Comparison of ENCODE assay signal across 8 cellular contexts in the genomic region with DNA sequence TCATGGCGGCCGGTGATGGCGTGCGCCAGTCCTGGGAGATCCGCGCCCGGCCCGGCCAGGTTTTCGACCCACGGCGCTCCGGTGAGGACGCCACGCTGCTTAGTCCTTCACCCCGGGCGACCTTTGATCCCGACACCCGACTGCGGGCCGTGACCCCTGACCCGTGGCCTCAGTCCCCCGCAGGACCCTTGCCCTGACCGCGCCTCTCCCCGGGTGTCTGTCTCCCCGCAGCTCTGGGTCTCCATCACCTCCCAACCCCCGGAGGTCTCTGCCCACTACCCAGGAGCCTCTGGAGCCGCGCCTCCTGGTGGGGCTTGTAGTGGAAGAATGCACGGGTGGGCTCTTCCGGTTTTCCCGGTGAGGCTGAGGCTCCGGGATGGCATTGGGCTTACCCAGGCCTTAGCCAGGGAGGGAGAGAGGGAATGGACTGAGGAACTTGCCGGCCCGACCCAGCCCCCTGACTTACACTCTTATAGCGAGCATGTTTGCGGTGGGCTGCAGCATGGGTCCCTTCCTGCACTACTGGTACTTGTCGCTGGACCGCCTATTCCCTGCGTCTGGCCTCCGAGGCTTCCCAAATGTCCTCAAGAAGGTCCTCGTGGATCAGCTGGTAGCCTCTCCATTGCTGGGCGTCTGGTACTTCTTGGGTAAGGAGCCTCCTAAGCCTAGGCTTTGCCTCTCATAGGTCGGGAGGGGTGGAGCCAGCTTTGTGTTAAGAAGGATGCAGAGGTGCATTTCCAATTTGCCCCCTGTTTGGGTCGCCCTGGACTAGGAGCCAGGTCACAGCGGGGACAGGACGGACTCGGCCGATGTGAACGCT. TPM values are rescaled to one million over a fixed set of nuclear protein-coding genes. Genes with fewer than 3 reads are reported as not detected.
DNase-seq lines count a peak whose midpoint lies in the region; TF ChIP-seq lines count a peak whose summit lies in the region.

No MANE protein-coding gene starts in this region.

- H3K9me3 ChIP-seq in SU-DHL-6 (ENCODE audit: insufficient read depth, low read length) = no peaks in the 10 kb centered on the region

- TF ChIP-seq CTCF in SU-DHL-6 (IDR thresholded peaks at IDR 0.05; ENCODE audit: insufficient read depth, low read length, poor library complexity, severe bottlenecking) (no peak), fibroblast of mammary gland (conservative IDR thresholded peaks at IDR 0.05; ENCODE audit: control insufficient read depth, insufficient read depth, low read depth, low read length) (no peak)

- no peaks in the 10 kb centered on the region for H3K9me2 ChIP-seq in SU-DHL-6 (replicated peaks; ENCODE audit: insufficient read depth, low read length)

- H3K36me3 ChIP-seq in SU-DHL-6 (ENCODE audit: low read length) (no peaks in the 10 kb centered on the region), rectal smooth muscle tissue (ENCODE audit: control insufficient read depth, insufficient read depth, low read length) (peaks cover 5% of the 10 kb centered on the region)

- H3K9ac ChIP-seq in SU-DHL-6 (ENCODE audit: low read length) = peak overlapping the region; percentile 96
- H3K9ac ChIP-seq in rectal smooth muscle tissue (ENCODE audit: low read length) = peak overlapping the region; percentile 45

- intact Hi-C loops in head of caudate nucleus (cut with DNase I) = no loop called here

- H2AFZ ChIP-seq in SU-DHL-6 (ENCODE audit: low read depth, low read length, severe bottlenecking) = no peak overlapping the region

- H3K4me2 ChIP-seq in SU-DHL-6 (ENCODE audit: low read depth, low read length, poor library complexity, severe bottlenecking) = peak overlapping the region; percentile 82

- peak overlapping the region; percentile 47; the same call in 1 of the 2 replicates for H3K27ac ChIP-seq in SU-DHL-6 (ENCODE audit: low read depth, low read length)
- H3K27ac ChIP-seq in rectal smooth muscle tissue (ENCODE audit: low read depth, low read length) = peak overlapping the region; percentile 91

- H3K4me1 ChIP-seq in rectal smooth muscle tissue (ENCODE audit: control insufficient read depth, insufficient read depth, low read length) = peaks cover 13% of the 10 kb centered on the region

- H3K4me3 ChIP-seq in SU-DHL-6 (ENCODE audit: insufficient read depth, low read length, poor library complexity, severe bottlenecking) (peak overlapping the region; percentile 96), fibroblast of mammary gland (ENCODE audit: control insufficient read depth, low read depth, low read length) (peak overlapping the region; percentile 77), rectal smooth muscle tissue (ENCODE audit: low read length) (peak overlapping the region; percentile 84)

- peaks cover 10% of the 10 kb centered on the region for H3K79me2 ChIP-seq in SU-DHL-6 (ENCODE audit: insufficient read depth, low read length)

- DNase-seq in activated T-cell treated with anti-CD3 and anti-CD28 coated beads for 24 hours (ENCODE audit: low read depth) (peak; percentile 14), activated T-cell treated with anti-CD3 and anti-CD28 coated beads for 4 hours (no peak), fibroblast of mammary gland (ENCODE audit: low read depth) (peak; percentile 8), head of caudate nucleus (no peak), SK-N-DZ (ENCODE audit: low spot score) (no peak), T-helper 9 cell (no peak)

- H3K27me3 ChIP-seq in SU-DHL-6 (ENCODE audit: low read length) (no peaks in the 10 kb centered on the region), rectal smooth muscle tissue (ENCODE audit: control insufficient read depth, insufficient read depth, low read length) (no peaks in the 10 kb centered on the region)

- H3F3A ChIP-seq in SU-DHL-6 (ENCODE audit: insufficient read depth) = peaks cover 32% of the 10 kb centered on the region

- no peaks in the 10 kb centered on the region; the same call in 1 of the 2 replicates for H4K20me1 ChIP-seq in SU-DHL-6 (ENCODE audit: low read depth, low read length)

RNA-seq across cellular contexts. Expression of gene MPV17L2, which starts 0.6 kb away (rescaled TPM):
- 17.6 and 47.1 TPM in 2 replicates for polyA plus RNA-seq in SK-N-DZ (2014; cell fraction: cytosol; rRNA removed)
- polyA plus RNA-seq in SK-N-DZ (2014; cell fraction: nucleus; rRNA removed) = 18.9 and 19.8 TPM in 2 replicates

RNA-seq across cellular contexts. Expression of gene RAB3A, which starts 10.2 kb away (rescaled TPM):
- 12.2 and 15.0 TPM in 2 replicates for polyA plus RNA-seq in SK-N-DZ (2014; cell fraction: cytosol; rRNA removed)
- polyA plus RNA-seq in SK-N-DZ (2014; cell fraction: nucleus; rRNA removed) = 5.6 and 15.2 TPM in 2 replicates

RNA-seq across cellular contexts. Expression of gene IFI30, which starts 20.0 kb away (rescaled TPM):
- 2.7 and 11.0 TPM in 2 replicates for polyA plus RNA-seq in SK-N-DZ (2014; cell fraction: cytosol; rRNA removed)
- polyA plus RNA-seq in SK-N-DZ (2014; cell fraction: nucleus; rRNA removed) = 0.72 and 1.1 TPM in 2 replicates

RNA-seq across cellular contexts. Expression of gene PDE4C, which starts 32.6 kb away (rescaled TPM):
- 9.0 and 9.9 TPM in 2 replicates for polyA plus RNA-seq in SK-N-DZ (2014; cell fraction: cytosol; rRNA removed)
- 49.1 and 53.2 TPM in 2 replicates for polyA plus RNA-seq in SK-N-DZ (2014; cell fraction: nucleus; rRNA removed)

RNA-seq across cellular contexts. Expression of gene PIK3R2, which starts 40.6 kb away (rescaled TPM):
- polyA plus RNA-seq in SK-N-DZ (2014; cell fraction: cytosol; rRNA removed) = 24.1 and 30.3 TPM in 2 replicates
- 17.4 and 26.3 TPM in 2 replicates for polyA plus RNA-seq in SK-N-DZ (2014; cell fraction: nucleus; rRNA removed)

Comparison
In these comparisons a context has a peak if more than half of its experiments do, and no peak if none do; other contexts are left out.
1. DNase-seq: peak in activated T-cell treated with anti-CD3 and anti-CD28 coated beads for 24 hours (single experiment) and fibroblast of mammary gland (single experiment); none in activated T-cell treated with anti-CD3 and anti-CD28 coated beads for 4 hours (single experiment), head of caudate nucleus (0 of 42), SK-N-DZ (single experiment) and T-helper 9 cell (single experiment).
2. Peak in every context shown above with its lines, with median percentiles within 50 percentile points of each other: H3K4me3 ChIP-seq.